7 cellular contexts compared by ENCODE assay signal in the genomic region with DNA sequence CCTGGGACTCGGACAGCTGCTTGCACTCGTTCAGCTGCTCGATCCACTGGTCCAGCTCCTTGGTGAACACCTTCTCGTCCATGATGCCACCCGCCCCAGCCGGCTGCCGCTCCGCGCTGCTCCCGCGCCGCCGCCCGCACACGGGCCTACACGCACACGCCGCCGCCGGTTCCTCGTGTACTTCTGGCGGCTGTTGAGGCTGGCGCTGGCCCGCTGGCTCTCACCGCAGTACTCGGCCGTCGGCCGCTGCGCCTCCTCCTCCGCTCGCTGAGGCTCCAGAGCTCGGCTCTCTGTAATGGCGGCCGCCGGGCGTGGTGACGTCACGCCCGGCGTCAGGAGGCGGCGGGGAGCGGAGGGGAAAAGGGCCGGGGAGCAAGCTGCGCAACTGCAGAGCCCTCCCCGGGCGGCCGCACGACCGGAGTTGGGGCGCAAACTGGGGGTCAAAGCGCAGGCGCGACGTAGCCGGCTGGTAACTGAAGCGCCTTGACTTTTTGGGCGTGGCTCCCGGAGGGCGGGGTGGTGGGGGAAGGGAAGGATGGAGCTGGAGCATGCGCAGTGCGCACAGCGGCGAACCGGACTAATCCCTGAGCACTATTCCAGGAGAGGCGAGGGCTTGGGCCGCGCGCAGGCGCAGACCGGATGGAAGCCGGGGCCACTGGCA. TPM values are rescaled to one million over a fixed set of nuclear protein-coding genes. Genes with fewer than 3 reads are reported as not detected.
DNase-seq lines count a peak whose midpoint lies in the region; ATAC-seq and TF ChIP-seq lines count a peak whose summit lies in the region.

A gene (minus strand): TSS at position 294 of the 661 bp plus-strand sequence. CDS start 212 bp downstream, at position 82.

- H2AFZ ChIP-seq in hepatocyte = peak within 1 kb of the TSS; percentile 66

- peaks cover 32% of the 10 kb centered on the region for H3K4me1 ChIP-seq in hepatocyte (ENCODE audit: insufficient read depth)

- H3K79me2 ChIP-seq in hepatocyte = peaks cover 59% of the 10 kb centered on the region

- H4K20me1 ChIP-seq in hepatocyte (ENCODE audit: insufficient read depth, poor library complexity, severe bottlenecking) = peaks cover 43% of the 10 kb centered on the region

- H3K4me2 ChIP-seq in hepatocyte = peak within 1 kb of the TSS; percentile 90

- no peaks in the 10 kb centered on the region for H3K9me2 ChIP-seq in hepatocyte (replicated peaks; ENCODE audit: insufficient read depth)

- H3K27me3 ChIP-seq in hepatocyte = no peaks in the 10 kb centered on the region

- peak within 1 kb of the TSS; percentile 100 for H3K27ac ChIP-seq in hepatocyte

- WGBS in hepatocyte (ENCODE audit: low lambda C conversion rate, missing lambda C conversion rate) = 2% methylated on average over 56 of the region's 73 CpGs

- H3K4me3 ChIP-seq in hepatocyte = peak within 1 kb of the TSS; percentile 78

- no peaks in the 10 kb centered on the region for H3K36me3 ChIP-seq in hepatocyte (replicated peaks; ENCODE audit: insufficient read depth, low read depth)

- ATAC-seq in GM18508 (IDR thresholded peaks at IDR 0.05; ENCODE audit: insufficient read depth, unreplicated experiment) = peak; percentile 50
- ATAC-seq in HG03025 (IDR thresholded peaks at IDR 0.05; ENCODE audit: low FRiP score, unreplicated experiment) = peak; percentile 67

- DNase-seq in NCI-H2081 (lab: John Stamatoyannopoulos, UW) = peak; percentile 95
- peak; percentile 98 for DNase-seq in T1000 (lab: John Stamatoyannopoulos, UW)
- peak; percentile 100 for DNase-seq in astrocyte of the hippocampus (ENCODE audit: low read depth, low spot score)
- DNase-seq in hepatocyte (ENCODE audit: low spot score) = peak; percentile 99
- DNase-seq in retina = peak; percentile 99

- no peaks in the 10 kb centered on the region for H3K9me3 ChIP-seq in hepatocyte (ENCODE audit: low read depth)

- TF ChIP-seq CTCF in hepatocyte (IDR thresholded peaks at IDR 0.05; ENCODE audit: poor library complexity) = no peak

RNA-seq across cellular contexts. Expression of the gene that starts here (rescaled TPM):
- 186 and 195 TPM in 2 replicates for total RNA-seq in hepatocyte
- polyA plus RNA-seq in hepatocyte = 232 and 249 TPM in 2 replicates

Comparison
In these comparisons a context has a peak if more than half of its experiments do, and no peak if none do; other contexts are left out.
1. Peak in every context shown above with its lines: DNase-seq, ATAC-seq, H3K4me3 ChIP-seq and H3K27ac ChIP-seq.